In the genomic region with DNA sequence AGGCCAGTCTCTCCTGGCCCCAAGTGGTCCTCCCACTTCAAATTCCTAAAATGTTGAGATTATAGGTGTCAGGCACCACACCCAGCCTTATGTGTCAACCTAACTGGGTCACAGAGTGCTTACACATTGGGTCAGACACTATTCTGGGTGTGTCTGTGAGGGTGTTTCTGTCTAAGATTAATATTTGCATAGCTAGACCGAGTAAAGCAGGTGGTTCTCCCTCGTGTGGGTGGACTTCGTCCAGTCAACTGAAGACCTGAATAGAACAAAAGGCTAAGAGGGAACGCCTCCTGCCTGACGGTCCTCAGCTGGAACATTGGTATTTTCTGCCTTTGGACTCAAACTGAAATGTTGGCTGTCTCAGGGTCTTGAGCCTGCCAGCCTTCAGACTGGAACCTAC, we compare ENCODE assay signal across 1 cellular context.
TF ChIP-seq lines count a peak whose summit lies in the region.

No MANE protein-coding gene starts in this region.

TF ChIP-seq in HepG2, 621 proteins besides CTCF, POLR2A, EP300 and RAD21 (continued from another document and continues in another):
- TF ChIP-seq ZNF274 (CRISPR knock-in tag; IDR thresholded peaks at IDR 0.05) (no peak), CENPX (CRISPR knock-in tag; IDR thresholded peaks at IDR 0.05) (no peak), ZNF282 (IDR thresholded peaks at IDR 0.05; ENCODE audit: partially characterized antibody) (no peak), GPN1 (CRISPR knock-in tag; IDR thresholded peaks at IDR 0.05; ENCODE audit: borderline replicate concordance) (no peak), ZNF317 (CRISPR knock-in tag; IDR thresholded peaks at IDR 0.05) (no peak), MZF1 (CRISPR knock-in tag; IDR thresholded peaks at IDR 0.05; ENCODE audit: borderline replicate concordance) (no peak), SIX4 (CRISPR knock-in tag; IDR thresholded peaks at IDR 0.05) (no peak; the same call in 1 of the 2 replicates), SUZ12 (IDR thresholded peaks at IDR 0.05; ENCODE audit: low read depth, low read length) (no peak), TMF1 (CRISPR knock-in tag; IDR thresholded peaks at IDR 0.05; ENCODE audit: low read depth) (no peak), ADNP (CRISPR knock-in tag; IDR thresholded peaks at IDR 0.05) (no peak), BORCS8-MEF2B (CRISPR knock-in tag; IDR thresholded peaks at IDR 0.05) (no peak), ZNF513 (CRISPR knock-in tag; conservative IDR thresholded peaks at IDR 0.05) (no peak), CC2D1A (CRISPR knock-in tag; IDR thresholded peaks at IDR 0.05) (no peak), NR2F6 (IDR thresholded peaks at IDR 0.05) (no peak), NR2F6 (CRISPR knock-in tag; IDR thresholded peaks at IDR 0.05) (peak; percentile 45; the same call in 1 of the 2 replicates), RBAK (CRISPR knock-in tag; IDR thresholded peaks at IDR 0.05) (no peak), ZNF33A (CRISPR knock-in tag; IDR thresholded peaks at IDR 0.05; ENCODE audit: borderline replicate concordance) (no peak), PHF21A (CRISPR knock-in tag; IDR thresholded peaks at IDR 0.05) (peak; percentile 46; the same call in 1 of the 2 replicates), DMAP1 (CRISPR knock-in tag; IDR thresholded peaks at IDR 0.05) (no peak; the same call in 1 of the 2 replicates), ZNF251 (CRISPR knock-in tag; IDR thresholded peaks at IDR 0.05) (no peak), KAT8 (CRISPR knock-in tag; IDR thresholded peaks at IDR 0.05) (0 out of 2 replicates have a peak, but pooled peaks have one; percentile 22), ZNF644 (CRISPR knock-in tag; IDR thresholded peaks at IDR 0.05; ENCODE audit: low read depth) (0 out of 2 replicates have a peak, but pooled peaks have one; percentile 13), YEATS4 (CRISPR knock-in tag; IDR thresholded peaks at IDR 0.05; ENCODE audit: borderline replicate concordance) (peak; percentile 31; the same call in 1 of the 2 replicates), HOXA9 (CRISPR knock-in tag; IDR thresholded peaks at IDR 0.05; ENCODE audit: borderline replicate concordance) (no peak), GATA4 (IDR thresholded peaks at IDR 0.05; ENCODE audit: borderline replicate concordance, low read depth) (no peak), ZNF615 (CRISPR knock-in tag; IDR thresholded peaks at IDR 0.05; ENCODE audit: borderline replicate concordance) (no peak), SP5 (CRISPR knock-in tag; IDR thresholded peaks at IDR 0.05; ENCODE audit: borderline replicate concordance, low read depth) (peak; percentile 39; the same call in 1 of the 2 replicates), ZUFSP (CRISPR knock-in tag; IDR thresholded peaks at IDR 0.05; ENCODE audit: borderline replicate concordance) (no peak), MED8 (CRISPR knock-in tag; IDR thresholded peaks at IDR 0.05; ENCODE audit: insufficient replicate concordance) (no peak), ZNF468 (CRISPR knock-in tag; IDR thresholded peaks at IDR 0.05) (no peak), DNMT3B (CRISPR knock-in tag; conservative IDR thresholded peaks at IDR 0.05) (no peak), ELF4 (CRISPR knock-in tag; IDR thresholded peaks at IDR 0.05; ENCODE audit: borderline replicate concordance) (no peak), ZNF10 (CRISPR knock-in tag; IDR thresholded peaks at IDR 0.05; ENCODE audit: borderline replicate concordance, low read depth) (no peak), HDAC2 (CRISPR knock-in tag; IDR thresholded peaks at IDR 0.05) (peak; percentile 51; the same call in 1 of the 2 replicates), ZNF784 (CRISPR knock-in tag; IDR thresholded peaks at IDR 0.05; ENCODE audit: borderline replicate concordance) (no peak), NFE2L1 (CRISPR knock-in tag; IDR thresholded peaks at IDR 0.05; ENCODE audit: borderline replicate concordance) (no peak), ZNF160 (CRISPR knock-in tag; IDR thresholded peaks at IDR 0.05) (no peak), MAFG (CRISPR knock-in tag; IDR thresholded peaks at IDR 0.05) (no peak), ZBTB20 (CRISPR knock-in tag; IDR thresholded peaks at IDR 0.05; ENCODE audit: borderline replicate concordance, low read depth) (no peak), SIN3A (IDR thresholded peaks at IDR 0.05; ENCODE audit: borderline replicate concordance, low read depth, low read length) (no peak), FOSL2 (CRISPR knock-in tag; IDR thresholded peaks at IDR 0.05) (peak; percentile 13; the same call in 1 of the 2 replicates), ZNF549 (CRISPR knock-in tag; IDR thresholded peaks at IDR 0.05) (no peak), FOXA3 (CRISPR knock-in tag; IDR thresholded peaks at IDR 0.05) (peak; percentile 45), SOX5 (CRISPR knock-in tag; IDR thresholded peaks at IDR 0.05; ENCODE audit: borderline replicate concordance) (peak; percentile 92), ZNF792 (CRISPR knock-in tag; IDR thresholded peaks at IDR 0.05) (no peak), SP1 (IDR thresholded peaks at IDR 0.05) (no peak), SP1 (CRISPR knock-in tag; IDR thresholded peaks at IDR 0.05) (peak; percentile 49; the same call in 1 of the 2 replicates)
- TF ChIP-seq, protein P1, sequence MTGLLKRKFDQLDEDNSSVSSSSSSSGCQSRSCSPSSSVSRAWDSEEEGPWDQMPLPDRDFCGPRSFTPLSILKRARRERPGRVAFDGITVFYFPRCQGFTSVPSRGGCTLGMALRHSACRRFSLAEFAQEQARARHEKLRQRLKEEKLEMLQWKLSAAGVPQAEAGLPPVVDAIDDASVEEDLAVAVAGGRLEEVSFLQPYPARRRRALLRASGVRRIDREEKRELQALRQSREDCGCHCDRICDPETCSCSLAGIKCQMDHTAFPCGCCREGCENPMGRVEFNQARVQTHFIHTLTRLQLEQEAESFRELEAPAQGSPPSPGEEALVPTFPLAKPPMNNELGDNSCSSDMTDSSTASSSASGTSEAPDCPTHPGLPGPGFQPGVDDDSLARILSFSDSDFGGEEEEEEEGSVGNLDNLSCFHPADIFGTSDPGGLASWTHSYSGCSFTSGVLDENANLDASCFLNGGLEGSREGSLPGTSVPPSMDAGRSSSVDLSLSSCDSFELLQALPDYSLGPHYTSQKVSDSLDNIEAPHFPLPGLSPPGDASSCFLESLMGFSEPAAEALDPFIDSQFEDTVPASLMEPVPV (CRISPR knock-in tag; IDR thresholded peaks at IDR 0.05) = no peak
- TF ChIP-seq, protein P2, sequence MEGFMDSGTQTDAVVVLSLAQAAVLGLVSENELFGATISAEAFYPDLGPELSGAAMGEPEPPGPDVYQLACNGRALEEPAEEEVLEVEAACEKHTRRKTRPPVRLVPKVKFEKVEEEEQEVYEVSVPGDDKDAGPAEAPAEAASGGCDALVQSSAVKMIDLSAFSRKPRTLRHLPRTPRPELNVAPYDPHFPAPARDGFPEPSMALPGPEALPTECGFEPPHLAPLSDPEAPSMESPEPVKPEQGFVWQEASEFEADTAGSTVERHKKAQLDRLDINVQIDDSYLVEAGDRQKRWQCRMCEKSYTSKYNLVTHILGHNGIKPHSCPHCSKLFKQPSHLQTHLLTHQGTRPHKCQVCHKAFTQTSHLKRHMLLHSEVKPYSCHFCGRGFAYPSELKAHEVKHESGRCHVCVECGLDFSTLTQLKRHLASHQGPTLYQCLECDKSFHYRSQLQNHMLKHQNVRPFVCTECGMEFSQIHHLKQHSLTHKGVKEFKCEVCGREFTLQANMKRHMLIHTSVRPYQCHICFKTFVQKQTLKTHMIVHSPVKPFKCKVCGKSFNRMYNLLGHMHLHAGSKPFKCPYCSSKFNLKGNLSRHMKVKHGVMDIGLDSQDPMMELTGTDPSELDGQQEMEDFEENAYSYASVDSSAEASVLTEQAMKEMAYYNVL (CRISPR knock-in tag; IDR thresholded peaks at IDR 0.05; ENCODE audit: borderline replicate concordance) = no peak
- TF ChIP-seq, protein P3, sequence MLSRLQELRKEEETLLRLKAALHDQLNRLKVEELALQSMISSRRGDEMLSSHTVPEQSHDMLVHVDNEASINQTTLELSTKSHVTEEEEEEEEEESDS (CRISPR knock-in tag; IDR thresholded peaks at IDR 0.05; ENCODE audit: borderline replicate concordance) = no peak
- TF ChIP-seq, protein P4, sequence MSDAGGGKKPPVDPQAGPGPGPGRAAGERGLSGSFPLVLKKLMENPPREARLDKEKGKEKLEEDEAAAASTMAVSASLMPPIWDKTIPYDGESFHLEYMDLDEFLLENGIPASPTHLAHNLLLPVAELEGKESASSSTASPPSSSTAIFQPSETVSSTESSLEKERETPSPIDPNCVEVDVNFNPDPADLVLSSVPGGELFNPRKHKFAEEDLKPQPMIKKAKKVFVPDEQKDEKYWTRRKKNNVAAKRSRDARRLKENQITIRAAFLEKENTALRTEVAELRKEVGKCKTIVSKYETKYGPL (CRISPR knock-in tag; IDR thresholded peaks at IDR 0.05) = no peak
- TF ChIP-seq, protein P5, sequence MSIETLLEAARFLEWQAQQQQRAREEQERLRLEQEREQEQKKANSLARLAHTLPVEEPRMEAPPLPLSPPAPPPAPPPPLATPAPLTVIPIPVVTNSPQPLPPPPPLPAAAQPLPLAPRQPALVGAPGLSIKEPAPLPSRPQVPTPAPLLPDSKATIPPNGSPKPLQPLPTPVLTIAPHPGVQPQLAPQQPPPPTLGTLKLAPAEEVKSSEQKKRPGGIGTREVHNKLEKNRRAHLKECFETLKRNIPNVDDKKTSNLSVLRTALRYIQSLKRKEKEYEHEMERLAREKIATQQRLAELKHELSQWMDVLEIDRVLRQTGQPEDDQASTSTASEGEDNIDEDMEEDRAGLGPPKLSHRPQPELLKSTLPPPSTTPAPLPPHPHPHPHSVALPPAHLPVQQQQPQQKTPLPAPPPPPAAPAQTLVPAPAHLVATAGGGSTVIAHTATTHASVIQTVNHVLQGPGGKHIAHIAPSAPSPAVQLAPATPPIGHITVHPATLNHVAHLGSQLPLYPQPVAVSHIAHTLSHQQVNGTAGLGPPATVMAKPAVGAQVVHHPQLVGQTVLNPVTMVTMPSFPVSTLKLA (IDR thresholded peaks at IDR 0.05) = no peak
- TF ChIP-seq, protein P6, sequence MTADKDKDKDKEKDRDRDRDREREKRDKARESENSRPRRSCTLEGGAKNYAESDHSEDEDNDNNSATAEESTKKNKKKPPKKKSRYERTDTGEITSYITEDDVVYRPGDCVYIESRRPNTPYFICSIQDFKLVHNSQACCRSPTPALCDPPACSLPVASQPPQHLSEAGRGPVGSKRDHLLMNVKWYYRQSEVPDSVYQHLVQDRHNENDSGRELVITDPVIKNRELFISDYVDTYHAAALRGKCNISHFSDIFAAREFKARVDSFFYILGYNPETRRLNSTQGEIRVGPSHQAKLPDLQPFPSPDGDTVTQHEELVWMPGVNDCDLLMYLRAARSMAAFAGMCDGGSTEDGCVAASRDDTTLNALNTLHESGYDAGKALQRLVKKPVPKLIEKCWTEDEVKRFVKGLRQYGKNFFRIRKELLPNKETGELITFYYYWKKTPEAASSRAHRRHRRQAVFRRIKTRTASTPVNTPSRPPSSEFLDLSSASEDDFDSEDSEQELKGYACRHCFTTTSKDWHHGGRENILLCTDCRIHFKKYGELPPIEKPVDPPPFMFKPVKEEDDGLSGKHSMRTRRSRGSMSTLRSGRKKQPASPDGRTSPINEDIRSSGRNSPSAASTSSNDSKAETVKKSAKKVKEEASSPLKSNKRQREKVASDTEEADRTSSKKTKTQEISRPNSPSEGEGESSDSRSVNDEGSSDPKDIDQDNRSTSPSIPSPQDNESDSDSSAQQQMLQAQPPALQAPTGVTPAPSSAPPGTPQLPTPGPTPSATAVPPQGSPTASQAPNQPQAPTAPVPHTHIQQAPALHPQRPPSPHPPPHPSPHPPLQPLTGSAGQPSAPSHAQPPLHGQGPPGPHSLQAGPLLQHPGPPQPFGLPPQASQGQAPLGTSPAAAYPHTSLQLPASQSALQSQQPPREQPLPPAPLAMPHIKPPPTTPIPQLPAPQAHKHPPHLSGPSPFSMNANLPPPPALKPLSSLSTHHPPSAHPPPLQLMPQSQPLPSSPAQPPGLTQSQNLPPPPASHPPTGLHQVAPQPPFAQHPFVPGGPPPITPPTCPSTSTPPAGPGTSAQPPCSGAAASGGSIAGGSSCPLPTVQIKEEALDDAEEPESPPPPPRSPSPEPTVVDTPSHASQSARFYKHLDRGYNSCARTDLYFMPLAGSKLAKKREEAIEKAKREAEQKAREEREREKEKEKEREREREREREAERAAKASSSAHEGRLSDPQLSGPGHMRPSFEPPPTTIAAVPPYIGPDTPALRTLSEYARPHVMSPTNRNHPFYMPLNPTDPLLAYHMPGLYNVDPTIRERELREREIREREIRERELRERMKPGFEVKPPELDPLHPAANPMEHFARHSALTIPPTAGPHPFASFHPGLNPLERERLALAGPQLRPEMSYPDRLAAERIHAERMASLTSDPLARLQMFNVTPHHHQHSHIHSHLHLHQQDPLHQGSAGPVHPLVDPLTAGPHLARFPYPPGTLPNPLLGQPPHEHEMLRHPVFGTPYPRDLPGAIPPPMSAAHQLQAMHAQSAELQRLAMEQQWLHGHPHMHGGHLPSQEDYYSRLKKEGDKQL (CRISPR knock-in tag; IDR thresholded peaks at IDR 0.05; ENCODE audit: low read depth) = 0 out of 2 replicates have a peak, but pooled peaks have one; percentile 15
